Comparison of ENCODE assay signal across 24 cellular contexts in the genomic region with DNA sequence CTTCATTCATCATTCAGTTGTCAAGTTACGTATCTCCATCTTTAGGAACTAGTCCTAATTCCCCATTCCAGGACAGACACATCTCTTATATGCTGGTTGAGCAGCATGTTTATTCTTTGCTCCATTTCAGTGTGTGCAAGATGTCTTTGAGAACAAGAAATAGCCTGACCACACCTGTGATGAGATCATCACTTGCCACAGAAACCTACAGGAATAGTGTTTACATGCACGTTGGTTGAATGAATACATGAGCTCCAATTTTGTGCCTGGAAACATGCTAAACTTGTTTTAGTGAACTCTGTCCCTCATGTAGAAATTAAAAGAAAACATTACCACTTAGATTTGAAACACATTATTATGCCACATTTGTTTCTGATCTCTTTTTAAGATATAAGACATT.
"Had no signal": no experiment of that assay in that cellular context is flagged by ENCODE, and none has a peak within 500 bp of the region (broad histone marks: within the 10 kb centered on the region; RNA-seq: fewer than 3 reads in every experiment).

No MANE protein-coding gene starts in this region.

- H3K27ac Mint-ChIP-seq: activated CD8-positive, alpha-beta T cell treated with anti-CD3 and anti-CD28 coated beads, Interleukin-2, amount 10 ng/mL, durations not matched to agents 7 days and 5 days; activated naive CD8-positive, alpha-beta T cell treated with anti-CD3 and anti-CD28 coated beads, Interleukin-2, amount 50 U/mL, for 24 hours; activated T-helper 1 cell treated with anti-CD3 and anti-CD28 coated beads, Interleukin-12 subunit alpha, Interleukin-12 subunit beta, Interleukin-2, Interleukin-4 antibody, amounts not matched to agents 30 ng/mL and 10 ng/mL and 1 ng/mL, durations not matched to agents 14 hours and 24 hours and 36 hours; nephron; stimulated activated naive CD8-positive, alpha-beta T cell treated with anti-CD3 and anti-CD28 coated beads, Interleukin-15, Interleukin-2, amounts not matched to agents 100 ng/mL and 50 ng/mL, for 24 hours; T-helper 2 cell treated with Interferon-gamma antibody and Interleukin-4, amounts not matched to agents 5 μg/mL and 100 μg/mL, for 36 hours had no signal

- H3K4me1 ChIP-seq: body of pancreas, heart left ventricle, parathyroid adenoma, tibial artery, uterus had no signal

- H3K9me3 ChIP-seq: body of pancreas, heart left ventricle, tibial artery had no signal

- H3K27me3 Mint-ChIP-seq: activated naive CD8-positive, alpha-beta T cell treated with anti-CD3 and anti-CD28 coated beads, Interleukin-2, amount 50 U/mL, for 24 hours; stimulated activated naive CD8-positive, alpha-beta T cell treated with anti-CD3 and anti-CD28 coated beads, Interleukin-15, Interleukin-2, amounts not matched to agents 100 ng/mL and 50 ng/mL, for 24 hours had no signal

- H3K4me1 Mint-ChIP-seq: activated naive CD8-positive, alpha-beta T cell treated with anti-CD3 and anti-CD28 coated beads, Interleukin-2, amount 50 U/mL, for 24 hours; nephron had no signal

- H3K27me3 ChIP-seq: body of pancreas, heart left ventricle, tibial artery, uterus had no signal

- H3K9me3 Mint-ChIP-seq: nephron had no signal

- H3K4me3 Mint-ChIP-seq: activated CD8-positive, alpha-beta T cell treated with anti-CD3 and anti-CD28 coated beads, Interleukin-2, amount 10 ng/mL, durations not matched to agents 7 days and 5 days; activated naive CD8-positive, alpha-beta T cell treated with anti-CD3 and anti-CD28 coated beads, Interleukin-2, amount 50 U/mL, for 24 hours; activated T-helper 1 cell treated with anti-CD3 and anti-CD28 coated beads, Interleukin-12 subunit alpha, Interleukin-12 subunit beta, Interleukin-2, Interleukin-4 antibody, amounts not matched to agents 30 ng/mL and 10 ng/mL and 1 ng/mL, durations not matched to agents 14 hours and 24 hours and 36 hours; nephron; stimulated activated naive CD8-positive, alpha-beta T cell treated with anti-CD3 and anti-CD28 coated beads, Interleukin-15, Interleukin-2, amounts not matched to agents 100 ng/mL and 50 ng/mL, for 24 hours; T-helper 2 cell treated with Interferon-gamma antibody and Interleukin-4, amounts not matched to agents 5 μg/mL and 100 μg/mL, for 36 hours had no signal

- ATAC-seq: activated CD8-positive, alpha-beta T cell treated with anti-CD3 and anti-CD28 coated beads, Interleukin-2, amount 10 ng/mL, durations not matched to agents 7 days and 5 days; activated naive CD8-positive, alpha-beta T cell treated with anti-CD3 and anti-CD28 coated beads, Interleukin-2, amount 50 U/mL, for 24 hours; body of pancreas; heart left ventricle; left cardiac atrium; right cardiac atrium had no signal

- DNase-seq: activated CD4-positive, alpha-beta T cell treated with anti-CD3 and anti-CD28 coated beads for 1 hour; activated CD4-positive, alpha-beta T cell treated with anti-CD3 and anti-CD28 coated beads, Interleukin-2, amount 50 U/mL, for 1 hour; activated CD8-positive, alpha-beta T cell treated with anti-CD3 and anti-CD28 coated beads, Interleukin-2, amount 10 ng/mL, durations not matched to agents 7 days and 5 days; activated gamma-delta T cell; activated naive CD4-positive, alpha-beta T cell treated with anti-CD3 and anti-CD28 coated beads, Interleukin-2, amount 50 U/mL, for 16 hours; activated naive CD8-positive, alpha-beta T cell treated with anti-CD3 and anti-CD28 coated beads, Interleukin-2, amount 50 U/mL, for 24 hours; anterior cingulate cortex; body of pancreas; caudate nucleus; effector memory CD4-positive, alpha-beta T cell; heart left ventricle; left cardiac atrium; mesenchymal stem cell; right cardiac atrium; stimulated activated CD4-positive, alpha-beta T cell treated with anti-CD3 and anti-CD28 coated beads, Interleukin-1b, Interleukin-23, amount 100 ng/mL, for 48 hours; substantia nigra; tibial artery; uterus; WERI-Rb-1 had no signal

- H3K4me3 ChIP-seq: body of pancreas, heart left ventricle, tibial artery, uterus had no signal

- H3K36me3 ChIP-seq: heart left ventricle, tibial artery, uterus, WERI-Rb-1 had no signal

- H3K27ac ChIP-seq: body of pancreas, heart left ventricle, parathyroid adenoma, tibial artery, uterus, WERI-Rb-1 had no signal
